20 cellular contexts compared by ENCODE assay signal in the genomic region with DNA sequence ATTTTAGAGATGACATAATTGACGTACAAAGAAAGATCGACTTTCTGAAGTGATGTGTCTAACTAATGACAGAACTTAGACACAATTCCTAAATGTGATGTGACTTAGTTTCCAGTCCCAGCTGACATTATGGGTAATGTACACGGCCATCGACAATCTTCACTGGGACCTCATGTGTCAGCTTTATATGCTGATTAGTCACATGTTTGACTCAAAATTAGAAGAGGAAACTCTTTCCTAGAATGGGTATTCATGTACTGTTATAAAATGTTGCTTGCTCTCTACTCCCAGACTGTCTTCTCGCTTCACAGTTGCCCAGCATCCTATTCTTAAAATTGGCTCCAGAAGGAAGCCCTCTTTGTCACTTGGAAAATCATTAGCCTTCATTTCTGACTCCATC.
DNase-seq lines count a peak whose midpoint lies in the region; ATAC-seq, FAIRE-seq and TF ChIP-seq lines count a peak whose summit lies in the region.
"Had no signal": no experiment of that assay in that cellular context is flagged by ENCODE, and none has a peak within 500 bp of the region (broad histone marks: within the 10 kb centered on the region; RNA-seq: fewer than 3 reads in every experiment).

No MANE protein-coding gene starts in this region.

- POLR2A ChIA-PET in CD4-positive, alpha-beta T cell (lab: Charles Lee), result no interaction called here

- H3K4me1 Mint-ChIP-seq in activated T-cell treated with anti-CD3 and anti-CD28 coated beads, Interleukin-2, amount 50 U/mL, for 72 hours (ENCODE audit: low read depth), result peaks cover 46% of the 10 kb centered on the region
- peaks cover 53% of the 10 kb centered on the region for H3K4me1 Mint-ChIP-seq in CD4-positive, alpha-beta T cell (ENCODE audit: low read depth)

- H3K4me3 Mint-ChIP-seq in activated T-cell treated with anti-CD3 and anti-CD28 coated beads, Interleukin-2, amount 50 U/mL, for 72 hours, result peak overlapping the region; percentile 1 to 9
- no peak overlapping the region for H3K4me3 Mint-ChIP-seq in CD4-positive, alpha-beta T cell
- H3K4me3 Mint-ChIP-seq: HFFc6 had no signal

- peak; percentile 23 for FAIRE-seq in bronchial epithelial cell (lab: Jason Lieb, UNC)

- no peaks in the 10 kb centered on the region for H3K9me3 ChIP-seq in CD4-positive, alpha-beta T cell (ENCODE audit: control insufficient read depth, low read length)
- 0 out of 2 replicates have a peak, but pooled peaks cover 5% of the 10 kb centered on the region for H3K9me3 ChIP-seq in HUES6 (ENCODE audit: control insufficient read depth, insufficient read depth, low read depth, low read length)
- H3K9me3 ChIP-seq: Peyer's patch had no signal

- peak; percentile 77 to 83 for ATAC-seq in activated T-cell treated with anti-CD3 and anti-CD28 coated beads, Interleukin-2, amount 50 U/mL, for 72 hours (replicated peaks in 1 of 2)
- no peak for ATAC-seq in CD4-positive, alpha-beta T cell (ENCODE audit: poor library complexity)

- no peaks in the 10 kb centered on the region for H3K27me3 ChIP-seq in CD4-positive, alpha-beta T cell (ENCODE audit: control insufficient read depth, insufficient read depth, low read length)
- H3K27me3 ChIP-seq in HUES6 (ENCODE audit: control insufficient read depth, insufficient read depth, low read length) (no peaks in the 10 kb centered on the region), bronchial epithelial cell (ENCODE audit: control insufficient read depth, insufficient read depth, low read length) (no peaks in the 10 kb centered on the region)
- H3K27me3 ChIP-seq: Peyer's patch had no signal

- H3K9me3 Mint-ChIP-seq in activated T-cell treated with anti-CD3 and anti-CD28 coated beads, Interleukin-2, amount 50 U/mL, for 72 hours, result peaks cover 3 to 7% of the 10 kb centered on the region in 2 donors
- H3K9me3 Mint-ChIP-seq in CD4-positive, alpha-beta T cell, result peaks cover 9% of the 10 kb centered on the region
- H3K9me3 Mint-ChIP-seq: HFFc6 had no signal

- H3K4me3 ChIP-seq in HUES6 (ENCODE audit: low read depth, low read length), result no peak overlapping the region
- H3K4me3 ChIP-seq in bronchial epithelial cell (ENCODE audit: low read depth, low read length), result no peak overlapping the region
- H3K4me3 ChIP-seq: Peyer's patch had no signal

- H3K36me3 Mint-ChIP-seq in activated T-cell treated with anti-CD3 and anti-CD28 coated beads, Interleukin-2, amount 50 U/mL, for 72 hours (ENCODE audit: insufficient read depth in 2 of 2), result peaks cover 22 to 28% of the 10 kb centered on the region in 2 donors
- H3K36me3 Mint-ChIP-seq in CD4-positive, alpha-beta T cell (ENCODE audit: low read depth), result peaks cover 78% of the 10 kb centered on the region

- CTCF ChIA-PET in CD4-positive, alpha-beta T cell (lab: Charles Lee), result interaction anchor here (1.2 kb wide), 1 partner anchor 9 kb away, joined by 9 read pairs; no protein-coding TSS in a partner anchor

- TF ChIP-seq CTCF in CD4-positive, alpha-beta T cell (IDR thresholded peaks at IDR 0.05), result no peak
- TF ChIP-seq CTCF in bronchial epithelial cell (IDR thresholded peaks at IDR 0.05; ENCODE audit: insufficient read depth, low read length, severe bottlenecking), result no peak

- intact Hi-C loops in CD4-positive, alpha-beta T cell (cut with DNase I, micrococcal nuclease), result no loop called here

- H3K36me3 ChIP-seq in HUES6 (ENCODE audit: control insufficient read depth, insufficient read depth, low read length) (no peaks in the 10 kb centered on the region), bronchial epithelial cell (ENCODE audit: control insufficient read depth, insufficient read depth, low read length) (peaks cover 1% of the 10 kb centered on the region)
- H3K36me3 ChIP-seq: Peyer's patch had no signal

- no peaks in the 10 kb centered on the region for H3K27me3 Mint-ChIP-seq in activated T-cell treated with anti-CD3 and anti-CD28 coated beads, Interleukin-2, amount 50 U/mL, for 72 hours (ENCODE audit: low read depth)
- no peaks in the 10 kb centered on the region for H3K27me3 Mint-ChIP-seq in CD4-positive, alpha-beta T cell

- H3K4me1 ChIP-seq in HUES6 (ENCODE audit: control insufficient read depth, insufficient read depth, low read length), result no peaks in the 10 kb centered on the region
- H3K4me1 ChIP-seq: Peyer's patch had no signal

- H3K9ac ChIP-seq in HUES6 (ENCODE audit: low read length), result peak overlapping the region; percentile 19

- H3K27ac Mint-ChIP-seq in activated T-cell treated with anti-CD3 and anti-CD28 coated beads, Interleukin-2, amount 50 U/mL, for 72 hours, result no peak overlapping the region
- H3K27ac Mint-ChIP-seq in CD4-positive, alpha-beta T cell, result peak overlapping the region; percentile 11
- H3K27ac Mint-ChIP-seq: HFFc6 had no signal

- peak in 1 of 2 donors; percentile 23 for DNase-seq in activated T-cell treated with anti-CD3 and anti-CD28 coated beads, Interleukin-2, amount 50 U/mL, for 72 hours
- DNase-seq in activated T-cell treated with anti-CD3 and anti-CD28 coated beads, Interleukin-2, amount 50 U/mL, for 1 hour, result no peak
- no peak for DNase-seq in CD4-positive, alpha-beta T cell
- DNase-seq in bronchial epithelial cell (ENCODE audit: low read depth) (no peak), NCI-H446 treated with DMSO at 0.1 percent for 48 hours (lab: John Stamatoyannopoulos, UW) (no peak), DMS53 (lab: John Stamatoyannopoulos, UW) (no peak)
- DNase-seq: AML-193; COR-L47; GDM1; H7; HFFc6; KBM-7; NCI-H1105 treated with DMSO at 0.1 percent for 48 hours; NCI-H1694 treated with DMSO at 0.1 percent for 48 hours; NCI-H510A; NCI-H748 treated with DMSO at 0.1 percent for 48 hours; NK-92 treated with Interleukin-12 subunit alpha and Interleukin-12 subunit beta, amount 100 ng/mL, for 24 hours; Peyer's patch had no signal

- H3K27ac ChIP-seq in CD4-positive, alpha-beta T cell (ENCODE audit: low read depth, low read length), result no peak overlapping the region
- H3K27ac ChIP-seq in HUES6 (ENCODE audit: low read depth, low read length), result no peak overlapping the region
- H3K27ac ChIP-seq: C4-2B, Peyer's patch had no signal
